Comparison of ENCODE assay signal across 8 cellular contexts in genomic region chrX:153723351-153724251, GRCh38. TPM values are rescaled to one million over a fixed set of nuclear protein-coding genes. Genes with fewer than 3 reads are reported as not detected.
DNase-seq lines count a peak whose midpoint lies in the region; ATAC-seq and TF ChIP-seq lines count a peak whose summit lies in the region.

No MANE protein-coding gene starts in this region.

- peak overlapping the region; percentile 85 for H3K27ac ChIP-seq in upper lobe of right lung

- H3K4me3 ChIP-seq in epithelial cell of proximal tubule (ENCODE audit: low read depth, low read length): peak overlapping the region; percentile 73
- H3K4me3 ChIP-seq in upper lobe of right lung: peak overlapping the region; percentile 68

- no peaks in the 10 kb centered on the region for H3K27me3 ChIP-seq in upper lobe of right lung

- H3K9me3 Mint-ChIP-seq in activated CD4-positive, alpha-beta T cell treated with anti-CD3 and anti-CD28 coated beads, Interleukin-2, amount 10 ng/mL, durations not matched to agents 7 days and 5 days: no peaks in the 10 kb centered on the region
- H3K9me3 Mint-ChIP-seq in nephron: peaks cover 16% of the 10 kb centered on the region

- H3K27ac Mint-ChIP-seq in activated CD4-positive, alpha-beta T cell treated with anti-CD3 and anti-CD28 coated beads, Interleukin-2, amount 10 ng/mL, durations not matched to agents 7 days and 5 days: peak overlapping the region; percentile 86
- H3K27ac Mint-ChIP-seq in nephron: peak overlapping the region; percentile 47 to 91 (median 78)

- peak overlapping the region; percentile 85 for H3K4me3 Mint-ChIP-seq in activated CD4-positive, alpha-beta T cell treated with anti-CD3 and anti-CD28 coated beads, Interleukin-2, amount 10 ng/mL, durations not matched to agents 7 days and 5 days
- H3K4me3 Mint-ChIP-seq in nephron: peak overlapping the region; percentile 87 to 90 (median 87)

- TF ChIP-seq CTCF in epithelial cell of proximal tubule (conservative IDR thresholded peaks at IDR 0.05; ENCODE audit: low read depth, low read length): peak; percentile 50
- TF ChIP-seq CTCF in nephron (IDR thresholded peaks at IDR 0.05; ENCODE audit: unreplicated experiment in 3 of 3): peak; percentile 9 to 40 (median 21)
- TF ChIP-seq CTCF in upper lobe of right lung (IDR thresholded peaks at IDR 0.05): peak; percentile 23

- ATAC-seq in HG02763 (IDR thresholded peaks at IDR 0.05; ENCODE audit: unreplicated experiment) (peak; percentile 27), upper lobe of right lung (peak; percentile 0)

- H3K4me1 ChIP-seq in upper lobe of right lung: peaks cover 27% of the 10 kb centered on the region

- no peaks in the 10 kb centered on the region for H3K9me3 ChIP-seq in upper lobe of right lung

- H3K4me1 Mint-ChIP-seq in activated CD4-positive, alpha-beta T cell treated with anti-CD3 and anti-CD28 coated beads, Interleukin-2, amount 10 ng/mL, durations not matched to agents 7 days and 5 days: peaks cover 33% of the 10 kb centered on the region
- peaks cover 21% of the 10 kb centered on the region for H3K4me1 Mint-ChIP-seq in nephron

- peaks cover 24% of the 10 kb centered on the region for H3K36me3 ChIP-seq in upper lobe of right lung

- peak; percentile 56 for DNase-seq in NK-92 treated with Interleukin-12 subunit alpha and Interleukin-12 subunit beta, amount 100 ng/mL, for 24 hours (lab: John Stamatoyannopoulos, UW)
- no peak for DNase-seq in NK-92 (lab: John Stamatoyannopoulos, UW; ENCODE audit: unreplicated experiment)
- peak; percentile 47 for DNase-seq in NCI-H146 treated with DMSO at 0.1 percent for 48 hours (lab: John Stamatoyannopoulos, UW; ENCODE audit: unreplicated experiment)
- peak; percentile 44 for DNase-seq in activated CD4-positive, alpha-beta T cell treated with anti-CD3 and anti-CD28 coated beads, Interleukin-2, amount 10 ng/mL, durations not matched to agents 7 days and 5 days
- DNase-seq in epithelial cell of proximal tubule (ENCODE audit: low read depth): no peak
- DNase-seq in upper lobe of right lung: peak; percentile 74

- POLR2A ChIA-PET in activated CD4-positive, alpha-beta T cell treated with anti-CD3 and anti-CD28 coated beads, Interleukin-2, amount 10 ng/mL, durations not matched to agents 7 days and 5 days (lab: Charles Lee): no interaction called here

- peaks cover 29% of the 10 kb centered on the region for H3K36me3 Mint-ChIP-seq in activated CD4-positive, alpha-beta T cell treated with anti-CD3 and anti-CD28 coated beads, Interleukin-2, amount 10 ng/mL, durations not matched to agents 7 days and 5 days (ENCODE audit: low read depth)
- peaks cover 28% of the 10 kb centered on the region for H3K36me3 Mint-ChIP-seq in nephron (ENCODE audit: low read depth)

- CTCF ChIA-PET in activated CD4-positive, alpha-beta T cell treated with anti-CD3 and anti-CD28 coated beads, Interleukin-2, amount 10 ng/mL, durations not matched to agents 7 days and 5 days (lab: Charles Lee): interaction anchor here (0.6 to 1.0 kb wide), 3 partner anchors 57 to 583 kb away, joined by 3 read pairs; no protein-coding TSS in a partner anchor

- no peaks in the 10 kb centered on the region for H3K27me3 Mint-ChIP-seq in activated CD4-positive, alpha-beta T cell treated with anti-CD3 and anti-CD28 coated beads, Interleukin-2, amount 10 ng/mL, durations not matched to agents 7 days and 5 days
- H3K27me3 Mint-ChIP-seq in nephron (ENCODE audit: low read depth): peaks cover 6% of the 10 kb centered on the region

- intact Hi-C loops in upper lobe of right lung (cut with DNase I): no loop called here

RNA-seq across cellular contexts. Expression of gene BCAP31, which starts 0.6 kb away (rescaled TPM):
- 100 to 1,000 TPM; 142 to 148 TPM for total RNA-seq in activated CD4-positive, alpha-beta T cell treated with anti-CD3 and anti-CD28 coated beads, Interleukin-2, amount 10 ng/mL, durations not matched to agents 7 days and 5 days
- total RNA-seq in epithelial cell of proximal tubule (155 and 163 TPM in 2 replicates), upper lobe of right lung (233 TPM)

RNA-seq across cellular contexts. Expression of gene ABCD1, which starts 1.1 kb away (rescaled TPM):
- 10 to 100 TPM; 15.4 to 16.0 TPM for total RNA-seq in activated CD4-positive, alpha-beta T cell treated with anti-CD3 and anti-CD28 coated beads, Interleukin-2, amount 10 ng/mL, durations not matched to agents 7 days and 5 days
- total RNA-seq in epithelial cell of proximal tubule (8.2 and 12.6 TPM in 2 replicates), upper lobe of right lung (15.1 TPM)

RNA-seq across cellular contexts. Expression of gene SLC6A8, which starts 35.9 kb away (rescaled TPM):
- total RNA-seq in activated CD4-positive, alpha-beta T cell treated with anti-CD3 and anti-CD28 coated beads, Interleukin-2, amount 10 ng/mL, durations not matched to agents 7 days and 5 days: under 1 TPM; 0.65 to 0.69 TPM
- total RNA-seq in epithelial cell of proximal tubule (20.0 and 30.5 TPM in 2 replicates), upper lobe of right lung (8.0 TPM)

RNA-seq across cellular contexts. Expression of gene PLXNB3, which starts 40.4 kb away (rescaled TPM):
- total RNA-seq in activated CD4-positive, alpha-beta T cell treated with anti-CD3 and anti-CD28 coated beads, Interleukin-2, amount 10 ng/mL, durations not matched to agents 7 days and 5 days: under 1 TPM; 0.23 to 0.35 TPM
- total RNA-seq in epithelial cell of proximal tubule (2.9 and 7.4 TPM in 2 replicates), upper lobe of right lung (3.3 TPM)

RNA-seq across cellular contexts. Expression of gene PNCK, which starts 50.0 kb away (rescaled TPM):
- not detected for total RNA-seq in activated CD4-positive, alpha-beta T cell treated with anti-CD3 and anti-CD28 coated beads, Interleukin-2, amount 10 ng/mL, durations not matched to agents 7 days and 5 days
- 0.86 TPM in 1 of 2 replicates, not detected in the other for total RNA-seq in epithelial cell of proximal tubule
- total RNA-seq in upper lobe of right lung: 0.72 TPM

Comparison
In these comparisons a context has a peak if more than half of its experiments do, and no peak if none do; other contexts are left out.
1. DNase-seq: peak in NK-92 treated with Interleukin-12 subunit alpha and Interleukin-12 subunit beta, amount 100 ng/mL, for 24 hours (single experiment), NCI-H146 treated with DMSO at 0.1 percent for 48 hours (single experiment), activated CD4-positive, alpha-beta T cell treated with anti-CD3 and anti-CD28 coated beads, Interleukin-2, amount 10 ng/mL, durations not matched to agents 7 days and 5 days (single experiment) and upper lobe of right lung (single experiment); none in NK-92 (single experiment) and epithelial cell of proximal tubule (single experiment).
2. Peak in every context shown above with its lines, with median percentiles within 50 percentile points of each other: CTCF ChIP-seq.